Comparison of ENCODE assay signal across 26 cellular contexts in genomic region chr2:78601113-78601512, GRCh38.
DNase-seq lines count a peak whose midpoint lies in the region; ATAC-seq, FAIRE-seq and TF ChIP-seq lines count a peak whose summit lies in the region.
"Had no signal": no experiment of that assay in that cellular context is flagged by ENCODE, and none has a peak within 500 bp of the region (broad histone marks: within the 10 kb centered on the region; RNA-seq: fewer than 3 reads in every experiment).

No MANE protein-coding gene starts in this region.

- no peak for TF ChIP-seq POLR2A in breast epithelium (IDR thresholded peaks at IDR 0.05)
- TF ChIP-seq POLR2A in K562 (conservative IDR thresholded peaks at IDR 0.05), result no peak

- H3K36me3 Mint-ChIP-seq in MCF 10A (ENCODE audit: insufficient read depth, unreplicated experiment) (no peaks in the 10 kb centered on the region), astrocyte (ENCODE audit: low read depth, unreplicated experiment) (no peaks in the 10 kb centered on the region)
- H3K36me3 Mint-ChIP-seq: CD14-positive monocyte; CD4-positive, alpha-beta memory T cell; CD4-positive, CD25-positive, alpha-beta regulatory T cell; CD8-positive, alpha-beta memory T cell had no signal

- ATAC-seq in K562, result no peak
- ATAC-seq: GM12878 had no signal

- H3K27me3 Mint-ChIP-seq in MCF 10A (ENCODE audit: insufficient read depth, unreplicated experiment) (no peaks in the 10 kb centered on the region), astrocyte (ENCODE audit: low read depth, unreplicated experiment) (no peaks in the 10 kb centered on the region)
- H3K27me3 Mint-ChIP-seq: CD4-positive, alpha-beta memory T cell; CD4-positive, CD25-positive, alpha-beta regulatory T cell; CD8-positive, alpha-beta memory T cell had no signal

- TF ChIP-seq EP300 in K562 (IDR thresholded peaks at IDR 0.05; ENCODE audit: low read length), result no peak

- TF ChIP-seq CTCF in MCF 10A (IDR thresholded peaks at IDR 0.05; ENCODE audit: unreplicated experiment), result no peak
- no peak for TF ChIP-seq CTCF in breast epithelium (IDR thresholded peaks at IDR 0.05)
- no peak for TF ChIP-seq CTCF in astrocyte (IDR thresholded peaks at IDR 0.05; ENCODE audit: insufficient read depth, low read depth, low read length)
- TF ChIP-seq CTCF in K562 (IDR thresholded peaks at IDR 0.05 in 2 of 3, conservative IDR thresholded peaks at IDR 0.05 in 1 of 3; ENCODE audit: insufficient read depth in 2 of 3, low read depth in 1 of 3, low read length in 3 of 3), result no peak
- no peak for TF ChIP-seq CTCF in GM13976 (IDR thresholded peaks at IDR 0.05; ENCODE audit: borderline replicate concordance, control extremely low read depth, extremely low read depth, insufficient read depth, missing control alignments)

- H3K4me2 ChIP-seq in astrocyte (ENCODE audit: low read length) (no peak overlapping the region), K562 (ENCODE audit: insufficient read depth, low read length) (no peak overlapping the region)
- H3K4me2 ChIP-seq: BLaER1 had no signal

- BruUV-seq in MCF 10A (replicated peaks; lab: Mats Ljungman, UMichigan) (no TSS peak), K562 (replicated peaks; lab: Mats Ljungman, UMichigan) (no TSS peak)

- H3K4me1 Mint-ChIP-seq in MCF 10A (ENCODE audit: insufficient read depth, unreplicated experiment) (no peaks in the 10 kb centered on the region), astrocyte (ENCODE audit: low read depth, unreplicated experiment) (no peaks in the 10 kb centered on the region)
- H3K4me1 Mint-ChIP-seq: CD14-positive monocyte; CD4-positive, alpha-beta memory T cell; CD4-positive, CD25-positive, alpha-beta regulatory T cell; CD8-positive, alpha-beta memory T cell had no signal

- intact Hi-C loops in MCF 10A (cut with micrococcal nuclease), result no loop called here
- intact Hi-C loops in breast epithelium (cut with DNase I; ENCODE audit: low total_unique reads), result no loop called here
- intact Hi-C loops in K562 (cut with micrococcal nuclease), result no loop called here

- in situ Hi-C loops in K562 (cut with MboI) (no loop called here), GM13976 (cut with MboI; ENCODE audit: low sequenced_read_pairs, unreplicated experiment) (no loop called here)

- H3K9me3 Mint-ChIP-seq in MCF 10A (ENCODE audit: unreplicated experiment) (no peaks in the 10 kb centered on the region), astrocyte (ENCODE audit: unreplicated experiment) (no peaks in the 10 kb centered on the region)

- CTCF ChIA-PET in MCF 10A (lab: Yijun Ruan, JAX) (no interaction called here), K562 (lab: Yijun Ruan, JAX; ENCODE audit: low intra/inter-chr PET ratio) (no interaction called here)

- H3K27me3 ChIP-seq in breast epithelium (no peaks in the 10 kb centered on the region), astrocyte (ENCODE audit: insufficient read depth, low read length) (no peaks in the 10 kb centered on the region), K562 (ENCODE audit: control insufficient read depth in 2 of 2, insufficient read depth in 2 of 2, low read length in 2 of 2) (no peaks in the 10 kb centered on the region)
- H3K27me3 ChIP-seq: BE2C, BLaER1 had no signal

- H4K20me1 ChIP-seq in astrocyte (ENCODE audit: insufficient read depth, low read length), result no peaks in the 10 kb centered on the region
- H4K20me1 ChIP-seq in K562 (replicated peaks; ENCODE audit: control insufficient read depth, insufficient read depth, low read length), result no peaks in the 10 kb centered on the region
- H4K20me1 ChIP-seq: BLaER1 had no signal

- H2AFZ ChIP-seq in astrocyte (ENCODE audit: low read depth, low read length), result no peak overlapping the region
- no peak overlapping the region for H2AFZ ChIP-seq in K562 (ENCODE audit: low read depth, low read length)

- FAIRE-seq in astrocyte (lab: Jason Lieb, UNC) (no peak), K562 (lab: Jason Lieb, UNC) (no peak)
- FAIRE-seq: GM12878, GM12892, GM19239 had no signal

- H3K36me3 ChIP-seq in breast epithelium (peaks cover 5% of the 10 kb centered on the region), astrocyte (ENCODE audit: insufficient read depth, low read length) (no peaks in the 10 kb centered on the region), K562 (ENCODE audit: control insufficient read depth, insufficient read depth, low read length) (no peaks in the 10 kb centered on the region)
- H3K36me3 ChIP-seq: BE2C, BLaER1 had no signal

- H3K4me3 Mint-ChIP-seq in MCF 10A (ENCODE audit: unreplicated experiment) (no peak overlapping the region), astrocyte (ENCODE audit: unreplicated experiment) (no peak overlapping the region)
- H3K4me3 Mint-ChIP-seq: CD14-positive monocyte; CD4-positive, alpha-beta memory T cell; CD8-positive, alpha-beta memory T cell had no signal

- no peaks in the 10 kb centered on the region for H3K79me2 ChIP-seq in astrocyte (ENCODE audit: insufficient read depth, low read length)
- no peaks in the 10 kb centered on the region for H3K79me2 ChIP-seq in K562 (ENCODE audit: control insufficient read depth, insufficient read depth, low read length)

- peak; percentile 1 for DNase-seq in MCF 10A (ENCODE audit: unreplicated experiment)
- DNase-seq in breast epithelium (ENCODE audit: low spot score in 2 of 2), result no peak
- peak; percentile 0 for DNase-seq in astrocyte (ENCODE audit: low read depth)
- DNase-seq in K562 (ENCODE audit: extremely low read depth in 1 of 4, low spot score in 3 of 4), result no peak
- no peak for DNase-seq in GM13976 (ENCODE audit: low spot score)
- DNase-seq in NK-92 (lab: John Stamatoyannopoulos, UW; ENCODE audit: unreplicated experiment), result no peak
- DNase-seq: 8988T; ACHN; BE2C; C1 segment of cervical spinal cord; CD4-positive, alpha-beta memory T cell; CD4-positive, CD25-positive, alpha-beta regulatory T cell; CD8-positive, alpha-beta memory T cell; COR-L47; DMS 273 treated with DMSO at 0.1 percent for 48 hours; DMS153; DMS53; DMS79; DND-41; EL; GDM1 had no signal

- H3K9me3 ChIP-seq in breast epithelium (no peaks in the 10 kb centered on the region), astrocyte (ENCODE audit: insufficient read depth, low read depth, low read length) (no peaks in the 10 kb centered on the region), K562 (replicated peaks; ENCODE audit: control insufficient read depth, insufficient read depth, low read depth, low read length) (no peaks in the 10 kb centered on the region)
- H3K9me3 ChIP-seq: BE2C, BLaER1 had no signal

- no peak overlapping the region for H3K9ac ChIP-seq in astrocyte (ENCODE audit: low read length)
- H3K9ac ChIP-seq in K562 (ENCODE audit: insufficient read depth in 1 of 2, low read depth in 2 of 2, low read length in 2 of 2), result no peak overlapping the region
- H3K9ac ChIP-seq: BLaER1 had no signal

- no peak overlapping the region for H3K27ac ChIP-seq in breast epithelium
- no peak overlapping the region for H3K27ac ChIP-seq in astrocyte (ENCODE audit: low read depth, low read length)
- H3K27ac ChIP-seq in K562 (ENCODE audit: extremely low read depth, low read depth, low read length), result no peak overlapping the region
- H3K27ac ChIP-seq: BLaER1 had no signal

- H3K27ac Mint-ChIP-seq in MCF 10A (ENCODE audit: low read depth, unreplicated experiment) (no peak overlapping the region), astrocyte (ENCODE audit: unreplicated experiment) (no peak overlapping the region)
- H3K27ac Mint-ChIP-seq: CD14-positive monocyte; CD4-positive, alpha-beta memory T cell; CD4-positive, CD25-positive, alpha-beta regulatory T cell; CD8-positive, alpha-beta memory T cell had no signal

- no peak overlapping the region for H3K4me3 ChIP-seq in breast epithelium
- no peak overlapping the region for H3K4me3 ChIP-seq in astrocyte (ENCODE audit: insufficient read depth, low read depth, low read length)
- no peak overlapping the region for H3K4me3 ChIP-seq in K562
- H3K4me3 ChIP-seq: BLaER1, GM12878 had no signal

- H3K4me1 ChIP-seq in breast epithelium, result no peaks in the 10 kb centered on the region
- no peaks in the 10 kb centered on the region for H3K4me1 ChIP-seq in astrocyte (ENCODE audit: insufficient read depth, low read length)
- H3K4me1 ChIP-seq in K562 (replicated peaks in 1 of 2; ENCODE audit: control insufficient read depth in 2 of 2, insufficient read depth in 2 of 2, low read length in 2 of 2), result no peaks in the 10 kb centered on the region
- H3K4me1 ChIP-seq: BE2C, BLaER1 had no signal

- POLR2A ChIA-PET in MCF 10A (lab: Yijun Ruan, JAX) (no interaction called here), K562 (lab: Yijun Ruan, JAX) (interaction anchor here (0.6 kb wide), 1 partner anchor 588 kb away, joined by 3 read pairs; no protein-coding TSS in a partner anchor)

- 0% methylated on average over 1 of the region's 1 CpG for WGBS in K562 (ENCODE audit: insufficient coverage, low coverage, missing lambda C conversion rate)

- TF ChIP-seq RAD21 in K562 (CRISPR knock-in tag; conservative IDR thresholded peaks at IDR 0.05 in 1 of 2, IDR thresholded peaks at IDR 0.05 in 1 of 2), result no peak

- no peaks in the 10 kb centered on the region for H3K9me1 ChIP-seq in K562 (ENCODE audit: control insufficient read depth, insufficient read depth, low read length)

TF ChIP-seq in K562, 482 proteins besides CTCF, POLR2A, EP300 and RAD21:
- TF ChIP-seq RCOR1 (IDR thresholded peaks at IDR 0.05; ENCODE audit: borderline replicate concordance in 1 of 2, low read depth in 2 of 2, low read length in 2 of 2), result no peak
- TF ChIP-seq NFIC (IDR thresholded peaks at IDR 0.05), result peak; percentile 82
- TF ChIP-seq IRF9 (tag; IDR thresholded peaks at IDR 0.05), result no peak
- TF ChIP-seq MAFF (IDR thresholded peaks at IDR 0.05; ENCODE audit: low read length), result no peak
- TF ChIP-seq CREBBP (IDR thresholded peaks at IDR 0.05; ENCODE audit: low read depth, low read length), result no peak
- 0 out of 2 replicates have a peak, but pooled peaks have one; percentile 14 for TF ChIP-seq NFIX (CRISPR knock-in tag; IDR thresholded peaks at IDR 0.05; ENCODE audit: low read depth)

Comparison
In these comparisons a context has a peak if more than half of its experiments do, and no peak if none do; other contexts are left out.
1. DNase-seq: peak in MCF 10A (single experiment) and astrocyte (single experiment); none in breast epithelium (0 of 2), K562 (0 of 4), GM13976 (single experiment) and NK-92 (single experiment).